12 cellular contexts compared by ENCODE assay signal in the genomic region with DNA sequence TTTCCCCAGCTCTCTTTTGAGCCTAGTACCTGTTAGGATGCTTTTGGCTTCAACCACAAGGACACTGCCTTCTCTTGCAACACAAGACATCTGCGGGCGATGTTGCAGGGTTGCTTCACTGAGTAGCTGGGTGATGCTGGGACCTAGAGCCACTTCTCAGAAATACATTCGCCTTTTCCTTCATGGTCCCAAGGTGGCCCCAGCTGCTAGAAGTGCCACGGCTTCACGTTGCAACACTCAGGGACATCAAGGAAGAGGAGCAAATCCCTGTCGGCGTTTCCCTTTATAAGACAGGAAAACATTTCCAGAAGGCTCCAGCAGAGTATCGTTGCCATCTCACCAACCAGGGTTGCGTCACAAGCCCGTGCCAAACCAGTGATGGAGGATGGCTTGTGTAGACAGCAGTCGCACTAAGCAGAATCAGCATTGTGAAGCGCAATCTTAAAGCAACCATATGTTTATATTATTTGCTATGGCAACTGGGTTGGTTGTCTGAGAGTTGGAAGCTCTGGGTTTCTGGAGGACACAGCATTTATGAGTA.
DNase-seq lines count a peak whose midpoint lies in the region; ATAC-seq lines count a peak whose summit lies in the region.
"Had no signal": no experiment of that assay in that cellular context is flagged by ENCODE, and none has a peak within 500 bp of the region (broad histone marks: within the 10 kb centered on the region; RNA-seq: fewer than 3 reads in every experiment).

No MANE protein-coding gene starts in this region.

- H3K4me3 ChIP-seq in H7 (ENCODE audit: insufficient read depth, low read depth, low read length) = no peak overlapping the region
- no peak overlapping the region for H3K4me3 ChIP-seq in mesodermal cell (ENCODE audit: extremely low read depth, insufficient read depth, low read length, poor library complexity, severe bottlenecking)
- H3K4me3 ChIP-seq: mucosa of descending colon had no signal

- CTCF ChIA-PET in T-cell (lab: Charles Lee) = interaction anchor here (0.6 to 3.9 kb wide), 11 partner anchors 18 to 343 kb away, joined by 3 to 52 read pairs (median 5); no protein-coding TSS in a partner anchor

- no peak overlapping the region for H3K27ac Mint-ChIP-seq in T-cell

- H3K4me1 ChIP-seq in mesodermal cell (ENCODE audit: control insufficient read depth, insufficient read depth, low read length, poor library complexity, severe bottlenecking) = peaks cover 13% of the 10 kb centered on the region

- no peaks in the 10 kb centered on the region for H3K9me3 ChIP-seq in mesodermal cell (ENCODE audit: control insufficient read depth, low read length)
- H3K9me3 ChIP-seq: adrenal gland, mucosa of descending colon had no signal

- DNase-seq in AML-193 (lab: John Stamatoyannopoulos, UW) (peak; percentile 87 to 89), H7 (peak; percentile 33), T-cell (no peak), NCI-H2029 (lab: John Stamatoyannopoulos, UW) (no peak), DMS79 treated with DMSO at 0.1 percent for 48 hours (lab: John Stamatoyannopoulos, UW) (no peak), kidney tubule cell (ENCODE audit: low spot score) (no peak)
- DNase-seq: activated CD4-positive, CD25-positive, alpha-beta regulatory T cell; adrenal gland; foreskin keratinocyte; mucosa of descending colon had no signal

- H3K27me3 Mint-ChIP-seq in T-cell = peaks cover 0 to 5% of the 10 kb centered on the region in 2 donors

- peak overlapping the region in 2 of 3 donors; percentile 22 to 89 for H3K4me3 Mint-ChIP-seq in T-cell

- H3K36me3 ChIP-seq in H7 (replicated peaks; ENCODE audit: control insufficient read depth, insufficient read depth, low read length) = no peaks in the 10 kb centered on the region
- H3K36me3 ChIP-seq in mesodermal cell (ENCODE audit: control insufficient read depth, insufficient read depth, low read length) = peaks cover 4% of the 10 kb centered on the region
- H3K36me3 ChIP-seq: adrenal gland had no signal

- H3K27me3 ChIP-seq in H7 (ENCODE audit: control insufficient read depth, insufficient read depth, low read length) = no peaks in the 10 kb centered on the region
- H3K27me3 ChIP-seq: adrenal gland, foreskin keratinocyte had no signal

- no peaks in the 10 kb centered on the region for H3K9me3 Mint-ChIP-seq in T-cell

- peak overlapping the region; percentile 74 for H3K27ac ChIP-seq in mesodermal cell (ENCODE audit: low read depth, low read length, severe bottlenecking)
- H3K27ac ChIP-seq: foreskin keratinocyte had no signal

- peaks cover under 1% of the 10 kb centered on the region for H3K36me3 Mint-ChIP-seq in T-cell

- no peak for ATAC-seq in T-cell (replicated peaks in 1 of 4)
- ATAC-seq in HG02678 (IDR thresholded peaks at IDR 0.05; ENCODE audit: unreplicated experiment) = no peak
- ATAC-seq: mucosa of descending colon had no signal

- peaks cover 15 to 23% (median 21%) of the 10 kb centered on the region in 3 donors for H3K4me1 Mint-ChIP-seq in T-cell

- POLR2A ChIA-PET in T-cell (lab: Charles Lee) = interaction anchor here in 1 of 2 donors (0.6 kb wide), 1 partner anchor 178 kb away, joined by 3 read pairs; no protein-coding TSS in a partner anchor

- 88 to 90% methylated on average over 10 to 11 of the region's 12 CpGs for WGBS in mesodermal cell (ENCODE audit: insufficient coverage in 2 of 2), 2 experiments

Comparison
In these comparisons a context has a peak if more than half of its experiments do, and no peak if none do; other contexts are left out.
1. DNase-seq: peak in AML-193 (2 of 2) and H7 (single experiment); none in T-cell (0 of 34), NCI-H2029 (single experiment), DMS79 treated with DMSO at 0.1 percent for 48 hours (single experiment) and kidney tubule cell (single experiment).